ENCODE assay signal across 8 cellular contexts in the genomic region with DNA sequence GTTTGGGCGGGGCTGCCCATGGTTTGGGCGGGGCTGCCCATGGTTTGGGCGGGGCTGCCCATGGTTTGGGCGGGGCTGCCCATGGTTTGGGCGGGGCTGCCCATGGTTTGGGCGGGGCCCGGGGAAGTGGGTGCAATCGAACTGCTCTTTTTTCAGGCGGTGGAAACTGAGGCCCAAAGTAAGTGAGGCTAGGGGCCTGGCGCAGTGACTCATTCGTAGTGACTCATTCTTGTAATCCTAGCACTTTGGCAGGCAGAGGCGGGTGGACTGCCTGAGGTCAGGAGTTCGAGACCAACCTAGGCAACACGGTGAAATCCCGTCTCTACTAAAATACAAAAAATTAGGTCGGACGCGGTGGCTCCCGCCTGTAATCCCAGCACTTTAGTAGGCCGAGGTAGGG. TPM values are rescaled to one million over a fixed set of nuclear protein-coding genes. Genes with fewer than 3 reads are reported as not detected.
DNase-seq lines count a peak whose midpoint lies in the region; ATAC-seq and TF ChIP-seq lines count a peak whose summit lies in the region.
"Not testable (repeated sequence)": the region's sequence is repeated elsewhere in the genome, so short reads cannot be mapped to it uniquely, and the experiment has no call there.

No MANE protein-coding gene starts in this region.

- not testable (repeated sequence) for H2BK20ac ChIP-seq in IMR-90 (ENCODE audit: low read depth, low read length)

- TF ChIP-seq RAD21 in IMR-90 (IDR thresholded peaks at IDR 0.05; ENCODE audit: low read length) = not testable (repeated sequence)

- POLR2A ChIA-PET in IMR-90 (lab: Charles Lee; ENCODE audit: unreplicated experiment) = not testable (repeated sequence)

- 51% methylated on average over 4 of the region's 20 CpGs; no CpG with 5 or more reads in 1 of the 2 experiments for WGBS in IMR-90 (ENCODE audit: extremely low coverage in 2 of 2, insufficient read length in 1 of 2), 2 experiments
- WGBS in mammary epithelial cell (ENCODE audit: low coverage, missing lambda C conversion rate) = 74% methylated on average over 10 of the region's 20 CpGs

- not testable (repeated sequence) for H3K4ac ChIP-seq in IMR-90 (ENCODE audit: low read depth, low read length)

- H2AFZ ChIP-seq in IMR-90 (replicated peaks; ENCODE audit: low read length, poor library complexity) = peak overlapping the region; percentile 69
- H2AFZ ChIP-seq in mammary epithelial cell (ENCODE audit: low read depth, low read length) = not testable (repeated sequence)

- not testable (repeated sequence) for H3K9me1 ChIP-seq in IMR-90 (ENCODE audit: insufficient read depth, low read length)

- in situ Hi-C loops in IMR-90 (cut with MboI; ENCODE audit: low sequenced_read_pairs); mammary epithelial cell (cut with MboI; ENCODE audit: low sequenced_read_pairs in 2 of 2): not testable (repeated sequence)

- not testable (repeated sequence) for H4K8ac ChIP-seq in IMR-90 (ENCODE audit: low read depth in 2 of 2, low read length in 2 of 2)

- H3K79me2 ChIP-seq in mammary epithelial cell (ENCODE audit: insufficient read depth, low read length) = peaks cover 45% of the 10 kb centered on the region

- H2BK120ac ChIP-seq in IMR-90 (ENCODE audit: low read depth, low read length) = not testable (repeated sequence)

- intact Hi-C loops in IMR-90 (cut with micrococcal nuclease); left ventricle myocardium inferior (cut with micrococcal nuclease): not testable (repeated sequence)
- intact Hi-C loops in mammary epithelial cell (cut with micrococcal nuclease) = loop anchor here (1.0 kb wide), 1 partner anchor 153 kb away; the partner anchor contains the start of gene DCK

- not testable (repeated sequence) for H3K4me2 ChIP-seq in IMR-90 (ENCODE audit: low read depth, low read length); mammary epithelial cell (ENCODE audit: insufficient read depth, low read depth, low read length)

- TF ChIP-seq POLR2A in IMR-90 (IDR thresholded peaks at IDR 0.05; ENCODE audit: low read depth, low read length) = not testable (repeated sequence)

- H2AK5ac ChIP-seq in IMR-90 (ENCODE audit: low read depth, low read length) = 0 out of 2 replicates have a peak overlapping the region, but pooled peaks have one; percentile 51

- not testable (repeated sequence) for H3K9me3 ChIP-seq in IMR-90 (ENCODE audit: control insufficient read depth, insufficient read depth, low read length); RWPE2 (ENCODE audit: severe bottlenecking); mammary epithelial cell (replicated peaks; ENCODE audit: insufficient read depth, low read length); left ventricle myocardium inferior (replicated peaks)

- not testable (repeated sequence) for H3K56ac ChIP-seq in IMR-90 (ENCODE audit: extremely low read depth, insufficient read depth, low read length)

- H3K36me3 ChIP-seq in IMR-90 (ENCODE audit: control insufficient read depth, insufficient read depth, low read length); mammary epithelial cell (ENCODE audit: insufficient read depth, low read length); left ventricle myocardium inferior: not testable (repeated sequence)
- peaks cover 17% of the 10 kb centered on the region for H3K36me3 ChIP-seq in RWPE2 (ENCODE audit: low read depth)

- H2AK9ac ChIP-seq in IMR-90 (replicated peaks; ENCODE audit: low read depth, low read length, poor library complexity) = not testable (repeated sequence)

- not testable (repeated sequence) for BruUV-seq in IMR-90 (replicated peaks; lab: Mats Ljungman, UMichigan); mammary epithelial cell (replicated peaks; lab: Mats Ljungman, UMichigan)

- H4K5ac ChIP-seq in IMR-90 (ENCODE audit: low read depth, low read length) = not testable (repeated sequence)

- H3K4me1 ChIP-seq in IMR-90 (ENCODE audit: control insufficient read depth, insufficient read depth, low read length); RWPE2 (ENCODE audit: insufficient read depth, poor library complexity, severe bottlenecking); mammary epithelial cell (ENCODE audit: insufficient read depth, low read length): not testable (repeated sequence)
- peaks cover 43% of the 10 kb centered on the region for H3K4me1 ChIP-seq in left ventricle myocardium inferior

- H3K27ac ChIP-seq in IMR-90 (ENCODE audit: insufficient read depth, low read length); RWPE2 (ENCODE audit: poor library complexity, severe bottlenecking); mammary epithelial cell (ENCODE audit: insufficient read depth, low read depth, low read length): not testable (repeated sequence)
- H3K27ac ChIP-seq in left ventricle myocardium inferior (replicated peaks) = peak overlapping the region; percentile 98

- not testable (repeated sequence) for H3K14ac ChIP-seq in IMR-90 (replicated peaks; ENCODE audit: low read depth, low read length)

- not testable (repeated sequence) for ATAC-seq in IMR-90 (ENCODE audit: low read depth); RWPE2 (ENCODE audit: low read depth); omental fat pad (ENCODE audit: low FRiP score)

- H3K79me1 ChIP-seq in IMR-90 (ENCODE audit: low read depth in 1 of 2, low read length in 2 of 2) = peaks cover 0 to 22% of the 10 kb centered on the region in 2 experiments; a peak in 3 of 4 replicates

- peak; percentile 35 for DNase-seq in Ammon's horn (ENCODE audit: low spot score)
- DNase-seq in IMR-90 = peak; percentile 15
- peak; percentile 40 for DNase-seq in RWPE2 (ENCODE audit: low spot score)
- DNase-seq in activated CD8-positive, alpha-beta memory T cell treated with anti-CD3 and anti-CD28 coated beads, Interleukin-2, amount 50 U/mL, for 24 hours (ENCODE audit: extremely low read depth) = peak; percentile 18
- peak; percentile 11 for DNase-seq in mammary epithelial cell
- DNase-seq in left ventricle myocardium inferior = peak; percentile 44
- peak; percentile 23 for DNase-seq in omental fat pad (ENCODE audit: low spot score)
- peak; percentile 19 for DNase-seq in stimulated activated CD8-positive, alpha-beta memory T cell treated with anti-CD3 and anti-CD28 coated beads, Interleukin-15, amount 100 ng/mL, for 24 hours (ENCODE audit: low read depth)

- TF ChIP-seq CTCF in IMR-90 (conservative IDR thresholded peaks at IDR 0.05; ENCODE audit: low read depth, low read length); RWPE2 (IDR thresholded peaks at IDR 0.05; ENCODE audit: poor library complexity, severe bottlenecking); mammary epithelial cell (conservative IDR thresholded peaks at IDR 0.05 in 1 of 2, IDR thresholded peaks at IDR 0.05 in 1 of 2; ENCODE audit: extremely low read depth in 1 of 2, insufficient read depth in 1 of 2, low read depth in 1 of 2, low read length in 2 of 2); left ventricle myocardium inferior (IDR thresholded peaks at IDR 0.05; ENCODE audit: borderline replicate concordance); omental fat pad (IDR thresholded peaks at IDR 0.05): not testable (repeated sequence)

- H4K91ac ChIP-seq in IMR-90 (ENCODE audit: insufficient read depth, low read depth, low read length) = not testable (repeated sequence)

- not testable (repeated sequence) for H2BK5ac ChIP-seq in IMR-90 (ENCODE audit: low read depth, low read length, poor library complexity, severe bottlenecking)

- not testable (repeated sequence) for H3K9ac ChIP-seq in IMR-90 (ENCODE audit: low read depth, low read length); mammary epithelial cell (ENCODE audit: insufficient read depth, low read length)

- not testable (repeated sequence) for H3K23ac ChIP-seq in IMR-90 (ENCODE audit: low read depth, low read length)

- CTCF ChIA-PET in IMR-90 (lab: Yijun Ruan, JAX); mammary epithelial cell (lab: Charles Lee; ENCODE audit: low non-redundant PET): not testable (repeated sequence)

- not testable (repeated sequence) for H3K27me3 ChIP-seq in IMR-90 (ENCODE audit: control insufficient read depth, insufficient read depth, low read length); RWPE2 (ENCODE audit: insufficient read depth, poor library complexity, severe bottlenecking); mammary epithelial cell (ENCODE audit: insufficient read depth, low read length); left ventricle myocardium inferior (ENCODE audit: low read depth)

- dilution Hi-C loops in IMR-90 (cut with HindIII; ENCODE audit: low sequenced_read_pairs, unreplicated experiment); mammary epithelial cell (cut with HindIII; ENCODE audit: low sequenced_read_pairs): not testable (repeated sequence)

- not testable (repeated sequence) for H3K18ac ChIP-seq in IMR-90 (ENCODE audit: low read depth, low read length)

- not testable (repeated sequence) for H2BK15ac ChIP-seq in IMR-90 (ENCODE audit: low read depth, low read length)

- not testable (repeated sequence) for H3K4me3 ChIP-seq in IMR-90 (ENCODE audit: insufficient read depth, low read depth, low read length); RWPE2 (ENCODE audit: severe bottlenecking); mammary epithelial cell (replicated peaks in 1 of 3; ENCODE audit: insufficient read depth in 1 of 3, low read depth in 2 of 3, low read length in 3 of 3)
- H3K4me3 ChIP-seq in left ventricle myocardium inferior = peak overlapping the region; percentile 94

- H4K20me1 ChIP-seq in IMR-90 (ENCODE audit: insufficient read depth, low read length) = peaks cover 32% of the 10 kb centered on the region
- not testable (repeated sequence) for H4K20me1 ChIP-seq in mammary epithelial cell (ENCODE audit: insufficient read depth, low read length)

RNA-seq across cellular contexts. Expression of gene GRSF1, which starts 0.4 kb away (rescaled TPM):
- 67.7 and 107 TPM in 2 replicates for total RNA-seq in IMR-90 (2012; rRNA removed)
- polyA plus RNA-seq in IMR-90 (2012; rRNA removed) = 58.3 and 71.5 TPM in 2 replicates
- polyA plus RNA-seq in IMR-90 (2012; cell fraction: cytosol; rRNA removed) = 22.3 and 26.0 TPM in 2 replicates
- 29.1 and 48.2 TPM in 2 replicates for polyA plus RNA-seq in IMR-90 (2012; cell fraction: nucleus; rRNA removed; ENCODE audit: low replicate concordance)
- total RNA-seq in mammary epithelial cell = 10 to 100 TPM; 55.7 to 85.6 TPM
- 51.8 TPM for polyA plus RNA-seq in mammary epithelial cell
- polyA minus RNA-seq in mammary epithelial cell = 45.4 TPM
- total RNA-seq in left ventricle myocardium inferior = 108 TPM
- total RNA-seq in omental fat pad = 10 to 100 TPM; 49.0 to 61.2 (median 51.0) TPM
